1 cellular context compared by ENCODE assay signal in the genomic region with DNA sequence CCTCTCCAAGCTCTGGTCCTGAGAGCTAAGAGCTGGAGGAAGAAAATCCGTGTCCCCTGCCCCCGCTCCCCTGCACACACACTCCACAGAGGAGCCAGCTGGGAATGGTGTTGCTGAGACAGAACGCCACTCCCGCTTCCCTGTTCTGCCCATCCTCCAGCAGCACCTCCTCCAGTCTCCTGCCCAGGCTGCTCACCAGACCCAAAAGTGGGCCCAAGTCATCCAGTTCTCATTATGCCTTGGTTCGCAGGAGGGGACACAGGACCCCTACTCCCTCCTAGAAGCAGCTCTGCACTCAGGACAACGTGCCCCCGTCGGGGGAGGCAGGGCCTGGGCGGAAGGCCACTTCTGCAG.
TF ChIP-seq lines count a peak whose summit lies in the region.

No MANE protein-coding gene starts in this region.

TF ChIP-seq in HCT116, 20 proteins besides CTCF, POLR2A, EP300 and RAD21:
- TF ChIP-seq, protein P1, sequence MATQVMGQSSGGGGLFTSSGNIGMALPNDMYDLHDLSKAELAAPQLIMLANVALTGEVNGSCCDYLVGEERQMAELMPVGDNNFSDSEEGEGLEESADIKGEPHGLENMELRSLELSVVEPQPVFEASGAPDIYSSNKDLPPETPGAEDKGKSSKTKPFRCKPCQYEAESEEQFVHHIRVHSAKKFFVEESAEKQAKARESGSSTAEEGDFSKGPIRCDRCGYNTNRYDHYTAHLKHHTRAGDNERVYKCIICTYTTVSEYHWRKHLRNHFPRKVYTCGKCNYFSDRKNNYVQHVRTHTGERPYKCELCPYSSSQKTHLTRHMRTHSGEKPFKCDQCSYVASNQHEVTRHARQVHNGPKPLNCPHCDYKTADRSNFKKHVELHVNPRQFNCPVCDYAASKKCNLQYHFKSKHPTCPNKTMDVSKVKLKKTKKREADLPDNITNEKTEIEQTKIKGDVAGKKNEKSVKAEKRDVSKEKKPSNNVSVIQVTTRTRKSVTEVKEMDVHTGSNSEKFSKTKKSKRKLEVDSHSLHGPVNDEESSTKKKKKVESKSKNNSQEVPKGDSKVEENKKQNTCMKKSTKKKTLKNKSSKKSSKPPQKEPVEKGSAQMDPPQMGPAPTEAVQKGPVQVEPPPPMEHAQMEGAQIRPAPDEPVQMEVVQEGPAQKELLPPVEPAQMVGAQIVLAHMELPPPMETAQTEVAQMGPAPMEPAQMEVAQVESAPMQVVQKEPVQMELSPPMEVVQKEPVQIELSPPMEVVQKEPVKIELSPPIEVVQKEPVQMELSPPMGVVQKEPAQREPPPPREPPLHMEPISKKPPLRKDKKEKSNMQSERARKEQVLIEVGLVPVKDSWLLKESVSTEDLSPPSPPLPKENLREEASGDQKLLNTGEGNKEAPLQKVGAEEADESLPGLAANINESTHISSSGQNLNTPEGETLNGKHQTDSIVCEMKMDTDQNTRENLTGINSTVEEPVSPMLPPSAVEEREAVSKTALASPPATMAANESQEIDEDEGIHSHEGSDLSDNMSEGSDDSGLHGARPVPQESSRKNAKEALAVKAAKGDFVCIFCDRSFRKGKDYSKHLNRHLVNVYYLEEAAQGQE (IDR thresholded peaks at IDR 0.05; ENCODE audit: low read depth), result no peak
- no peak for TF ChIP-seq EZH2 (IDR thresholded peaks at IDR 0.05)
- no peak for TF ChIP-seq FOSL1 (IDR thresholded peaks at IDR 0.05; ENCODE audit: low read depth)
- TF ChIP-seq SP1 (IDR thresholded peaks at IDR 0.05; ENCODE audit: low read depth), result no peak
- TF ChIP-seq SIN3A (IDR thresholded peaks at IDR 0.05; ENCODE audit: low read depth), result no peak
- TF ChIP-seq CBX3 (IDR thresholded peaks at IDR 0.05; ENCODE audit: low read depth), result no peak
